ENCODE assay signal across 21 cellular contexts in genomic region chr2:85395912-85396475, GRCh38. TPM values are rescaled to one million over a fixed set of nuclear protein-coding genes. Genes with fewer than 3 reads are reported as not detected.
A peak's percentile ranks its signal among the peaks of the same experiment; 100 is the strongest.
DNase-seq lines count a peak whose midpoint lies in the region; ATAC-seq and TF ChIP-seq lines count a peak whose summit lies in the region.
"Had no signal": no experiment of that assay in that cellular context is flagged by ENCODE, and none has a peak within 500 bp of the region (broad histone marks: within the 10 kb centered on the region; RNA-seq: fewer than 3 reads in every experiment).

No MANE protein-coding gene starts in this region.

- DNase-seq in ascending aorta (ENCODE audit: low spot score in 2 of 2) (no peak), hepatocyte (ENCODE audit: low spot score) (no peak), sigmoid colon (peak; percentile 51), vagina (ENCODE audit: extremely low spot score in 2 of 2) (no peak), osteoblast (ENCODE audit: insufficient read length, low spot score, missing footprints) (no peak)
- no peak for DNase-seq in activated CD8-positive, alpha-beta memory T cell treated with anti-CD3 and anti-CD28 coated beads for 24 hours
- DNase-seq: activated CD8-positive, alpha-beta memory T cell treated with anti-CD3 and anti-CD28 coated beads, Interleukin-2, amount 10 ng/mL, durations not matched to agents 7 days and 5 days; activated effector memory CD4-positive, alpha-beta T cell treated with Interleukin-2 at 50 U/mL for 16 hours; adrenal gland; GF-D8; mesendoderm; NCI-H1105 treated with DMSO at 0.1 percent for 48 hours; NCI-H2107; NCI-H526 treated with DMSO at 0.1 percent for 48 hours; stimulated activated naive B cell treated with anti-CD40 and anti-IgM and Interleukin-4, amounts not matched to agents 10 μg/mL and 1 μg/mL and 100 μg/mL, for 72 hours had no signal

- H4K20me1 ChIP-seq in hepatocyte (ENCODE audit: insufficient read depth, poor library complexity, severe bottlenecking) (no peaks in the 10 kb centered on the region), osteoblast (ENCODE audit: insufficient read depth, low read length) (no peaks in the 10 kb centered on the region)

- H2AFZ ChIP-seq in hepatocyte (no peak overlapping the region), osteoblast (ENCODE audit: low read length) (no peak overlapping the region)

- H3K4me2 ChIP-seq in hepatocyte (no peak overlapping the region), osteoblast (ENCODE audit: insufficient read depth, low read length) (no peak overlapping the region)

- intact Hi-C loops in ascending aorta (cut with DNase I) (no loop called here), sigmoid colon (cut with DNase I) (no loop called here), vagina (cut with DNase I) (no loop called here)

- H3K27ac ChIP-seq in ascending aorta (peak overlapping the region; percentile 18 to 71), hepatocyte (peak overlapping the region; percentile 27), sigmoid colon (peak overlapping the region; percentile 62 to 75 (median 72)), vagina (peak overlapping the region; percentile 63), osteoblast (ENCODE audit: low read depth, low read length) (no peak overlapping the region)
- H3K27ac ChIP-seq: right atrium auricular region had no signal

- no peak for TF ChIP-seq POLR2A in sigmoid colon (IDR thresholded peaks at IDR 0.05)
- no peak for TF ChIP-seq POLR2A in vagina (IDR thresholded peaks at IDR 0.05)

- WGBS in hepatocyte (ENCODE audit: low lambda C conversion rate, missing lambda C conversion rate) = 97% methylated on average over 14 of the region's 14 CpGs
- WGBS in sigmoid colon, 2 donors = 93 to 95% methylated on average over 14 of the region's 14 CpGs

- H3K27me3 ChIP-seq in ascending aorta = no peaks in the 10 kb centered on the region
- no peaks in the 10 kb centered on the region for H3K27me3 ChIP-seq in hepatocyte
- no peaks in the 10 kb centered on the region for H3K27me3 ChIP-seq in sigmoid colon
- no peaks in the 10 kb centered on the region for H3K27me3 ChIP-seq in vagina
- no peaks in the 10 kb centered on the region for H3K27me3 ChIP-seq in osteoblast (ENCODE audit: insufficient read depth, low read length)
- H3K27me3 ChIP-seq: adrenal gland; BLaER1 treated with 17β-estradiol and CSF1 and Interleukin-3, amounts not matched to agents 10 nM and 100 nM; right atrium auricular region had no signal

- no peaks in the 10 kb centered on the region for H3K79me2 ChIP-seq in hepatocyte
- H3K79me2 ChIP-seq in osteoblast (ENCODE audit: insufficient read depth, low read length) = no peaks in the 10 kb centered on the region

- H3K4me3 ChIP-seq in ascending aorta (peak overlapping the region in 1 of 2 donors; percentile 43), hepatocyte (no peak overlapping the region), sigmoid colon (peak overlapping the region in 1 of 4 donors; percentile 1), vagina (peak overlapping the region in 1 of 2 donors; percentile 15), osteoblast (ENCODE audit: insufficient read depth, low read length) (no peak overlapping the region)
- H3K4me3 ChIP-seq: adrenal gland; BLaER1 treated with 17β-estradiol and CSF1 and Interleukin-3, amounts not matched to agents 10 nM and 100 nM; right atrium auricular region had no signal

- no peaks in the 10 kb centered on the region for H3K9me2 ChIP-seq in hepatocyte (replicated peaks; ENCODE audit: insufficient read depth)

- TF ChIP-seq CTCF in ascending aorta (IDR thresholded peaks at IDR 0.05) (no peak), hepatocyte (IDR thresholded peaks at IDR 0.05; ENCODE audit: poor library complexity) (no peak), sigmoid colon (IDR thresholded peaks at IDR 0.05) (no peak), vagina (IDR thresholded peaks at IDR 0.05) (no peak), osteoblast (IDR thresholded peaks at IDR 0.05; ENCODE audit: extremely low read depth, low read depth, low read length) (no peak)

- H3K4me1 ChIP-seq in ascending aorta (peaks cover 0 to 3% of the 10 kb centered on the region in 2 donors), hepatocyte (ENCODE audit: insufficient read depth) (no peaks in the 10 kb centered on the region), sigmoid colon (peaks cover 0 to 24% (median 17%) of the 10 kb centered on the region in 4 donors), vagina (peaks cover 48% of the 10 kb centered on the region), osteoblast (ENCODE audit: insufficient read depth, low read length) (peaks cover 12% of the 10 kb centered on the region)
- H3K4me1 ChIP-seq: right atrium auricular region had no signal

- no peak for TF ChIP-seq EP300 in sigmoid colon (IDR thresholded peaks at IDR 0.05)

- H3K9me3 ChIP-seq in ascending aorta (no peaks in the 10 kb centered on the region), hepatocyte (ENCODE audit: low read depth) (no peaks in the 10 kb centered on the region), sigmoid colon (no peaks in the 10 kb centered on the region), vagina (no peaks in the 10 kb centered on the region), osteoblast (ENCODE audit: low read depth, low read length) (no peaks in the 10 kb centered on the region)
- H3K9me3 ChIP-seq: adrenal gland; BLaER1 treated with 17β-estradiol and CSF1 and Interleukin-3, amounts not matched to agents 10 nM and 100 nM; right atrium auricular region had no signal

- ATAC-seq in GM18861 (IDR thresholded peaks at IDR 0.05; ENCODE audit: unreplicated experiment) = no peak
- ATAC-seq: activated CD4-positive, CD25-positive, alpha-beta regulatory T cell treated with anti-CD3 and anti-CD28 coated beads, Interleukin-2, amount 50 U/mL, for 24 hours; activated CD8-positive, alpha-beta memory T cell treated with anti-CD3 and anti-CD28 coated beads, Interleukin-2, amount 10 ng/mL, durations not matched to agents 7 days and 5 days; GM12878; stimulated activated naive B cell treated with anti-CD40 and anti-IgM and Interleukin-4, amounts not matched to agents 10 μg/mL and 1 μg/mL and 100 μg/mL, for 72 hours had no signal

- peaks cover 11 to 40% of the 10 kb centered on the region in 2 donors for H3K36me3 ChIP-seq in ascending aorta
- no peaks in the 10 kb centered on the region for H3K36me3 ChIP-seq in hepatocyte (replicated peaks; ENCODE audit: insufficient read depth, low read depth)
- peaks cover 0 to 19% (median 0%) of the 10 kb centered on the region in 4 donors for H3K36me3 ChIP-seq in sigmoid colon
- H3K36me3 ChIP-seq in vagina = peaks cover 2 to 52% of the 10 kb centered on the region in 2 donors
- peaks cover 9% of the 10 kb centered on the region for H3K36me3 ChIP-seq in osteoblast (ENCODE audit: insufficient read depth, low read length)

RNA-seq across cellular contexts. Expression of gene CAPG, which starts 14.2 kb away (rescaled TPM):
- total RNA-seq in ascending aorta = 179 TPM
- 108 and 123 TPM in 2 replicates for total RNA-seq in hepatocyte
- 172 and 188 TPM in 2 replicates for polyA plus RNA-seq in hepatocyte
- 10 to 100 TPM; 20.9 to 33.0 (median 30.1) TPM for total RNA-seq in sigmoid colon
- polyA plus RNA-seq in sigmoid colon = 100 to 1,000 TPM; 112 to 230 (median 150) TPM
- 165 TPM for total RNA-seq in vagina
- 97.2 and 140 TPM in 2 replicates for total RNA-seq in osteoblast

RNA-seq across cellular contexts. Expression of gene SH2D6, which starts 22.5 kb away (rescaled TPM):
- total RNA-seq in ascending aorta (not detected), hepatocyte (0.27 and 0.36 TPM in 2 replicates), sigmoid colon (not detected), vagina (not detected), osteoblast (under 0.01 TPM in 1 of 2 replicates, not detected in the other)
- polyA plus RNA-seq in hepatocyte (2.3 and 2.8 TPM in 2 replicates), sigmoid colon (10 to 100 TPM in 2 of 3 donors, 1 to 10 TPM in 1; 2.8 to 14.6 (median 11.4) TPM)
- total RNA-seq: cardiac septum, right atrium auricular region had no signal

RNA-seq across cellular contexts. Expression of gene ELMOD3, which starts 41.4 kb away (rescaled TPM):
- total RNA-seq in ascending aorta (7.1 TPM), hepatocyte (17.6 and 25.1 TPM in 2 replicates), sigmoid colon (10 to 100 TPM; 16.7 to 26.3 (median 22.9) TPM), vagina (44.7 TPM), osteoblast (20.9 and 22.1 TPM in 2 replicates)
- polyA plus RNA-seq in hepatocyte (16.4 and 18.1 TPM in 2 replicates), sigmoid colon (10 to 100 TPM; 11.6 to 22.7 (median 12.0) TPM)

RNA-seq across cellular contexts. Expression of gene RETSAT, which starts 41.7 kb away (rescaled TPM):
- 20.6 TPM for total RNA-seq in ascending aorta
- 55.3 and 58.5 TPM in 2 replicates for total RNA-seq in hepatocyte
- polyA plus RNA-seq in hepatocyte = 22.2 and 24.7 TPM in 2 replicates
- 10 to 100 TPM; 26.5 to 54.6 (median 42.1) TPM for total RNA-seq in sigmoid colon
- polyA plus RNA-seq in sigmoid colon = 100 to 1,000 TPM in 1 of 3 donors, 10 to 100 TPM in 2; 33.6 to 112 (median 36.5) TPM
- 62.1 TPM for total RNA-seq in vagina
- total RNA-seq in osteoblast = 41.6 and 62.5 TPM in 2 replicates
